26 cellular contexts compared by ENCODE assay signal in genomic region chr5:124895236-124895635, GRCh38.
"Had no signal": no experiment of that assay in that cellular context is flagged by ENCODE, and none has a peak within 500 bp of the region (broad histone marks: within the 10 kb centered on the region; RNA-seq: fewer than 3 reads in every experiment).

No MANE protein-coding gene starts in this region.

- H3K4me1 Mint-ChIP-seq: activated CD4-positive, alpha-beta T cell treated with anti-CD3 and anti-CD28 coated beads, Interleukin-2, amount 10 ng/mL, durations not matched to agents 24 days and 14 days; activated naive CD4-positive, alpha-beta T cell treated with anti-CD3 and anti-CD28 coated beads, Interleukin-2, amount 50 U/mL, for 24 hours; memory B cell; T-helper 17 cell had no signal

- DNase-seq: activated CD4-positive, alpha-beta T cell treated with anti-CD3 and anti-CD28 coated beads, Interleukin-2, amount 10 ng/mL, durations not matched to agents 24 days and 14 days; activated CD8-positive, alpha-beta T cell treated with anti-CD3 and anti-CD28 coated beads, Interleukin-2, amount 10 ng/mL, durations not matched to agents 7 days and 5 days; activated gamma-delta T cell treated with Interleukin-2 at 50 U/mL for 16 hours; central memory CD4-positive, alpha-beta T cell; colonic mucosa; dorsolateral prefrontal cortex; esophagus squamous epithelium; head of caudate nucleus; hypothalamus; islet precursor cell; left cardiac atrium; occipital lobe; posterior cingulate gyrus; stimulated activated CD4-positive, alpha-beta T cell treated with anti-CD3 and anti-CD28 coated beads, Interleukin-4, amount 100 ng/mL, for 4 hours; stimulated activated naive CD8-positive, alpha-beta T cell treated with anti-CD3 and anti-CD28 coated beads, Interleukin-15, Interleukin-2, amounts not matched to agents 100 U/mL and 50 U/mL, for 24 hours; SW 1271; T-helper 17 cell had no signal

- H3K36me3 ChIP-seq: ascending aorta, colonic mucosa, esophagus squamous epithelium, gastroesophageal sphincter, right atrium auricular region, upper lobe of left lung had no signal

- H3K27ac ChIP-seq: ascending aorta, colonic mucosa, esophagus squamous epithelium, gastroesophageal sphincter, right atrium auricular region, upper lobe of left lung had no signal

- H3K9me3 ChIP-seq: ascending aorta, colonic mucosa, esophagus squamous epithelium, gastroesophageal sphincter, right atrium auricular region, upper lobe of left lung had no signal

- H3K4me3 Mint-ChIP-seq: activated CD4-positive, alpha-beta T cell treated with anti-CD3 and anti-CD28 coated beads, Interleukin-2, amount 10 ng/mL, durations not matched to agents 24 days and 14 days; activated CD8-positive, alpha-beta T cell treated with anti-CD3 and anti-CD28 coated beads, Interleukin-2, amount 10 ng/mL, durations not matched to agents 7 days and 5 days; activated naive CD4-positive, alpha-beta T cell treated with anti-CD3 and anti-CD28 coated beads, Interleukin-2, amount 50 U/mL, for 24 hours; activated T-helper 1 cell treated with anti-CD3 and anti-CD28 coated beads, Interleukin-12 subunit alpha, Interleukin-12 subunit beta, Interleukin-2, Interleukin-4 antibody, amounts not matched to agents 30 ng/mL and 10 ng/mL and 1 ng/mL, durations not matched to agents 14 hours and 24 hours and 36 hours; memory B cell; nephron; T-helper 17 cell had no signal

- H3K27ac Mint-ChIP-seq: activated CD4-positive, alpha-beta T cell treated with anti-CD3 and anti-CD28 coated beads, Interleukin-2, amount 10 ng/mL, durations not matched to agents 24 days and 14 days; activated CD8-positive, alpha-beta T cell treated with anti-CD3 and anti-CD28 coated beads, Interleukin-2, amount 10 ng/mL, durations not matched to agents 7 days and 5 days; activated naive CD4-positive, alpha-beta T cell treated with anti-CD3 and anti-CD28 coated beads, Interleukin-2, amount 50 U/mL, for 24 hours; activated T-helper 1 cell treated with anti-CD3 and anti-CD28 coated beads, Interleukin-12 subunit alpha, Interleukin-12 subunit beta, Interleukin-2, Interleukin-4 antibody, amounts not matched to agents 30 ng/mL and 10 ng/mL and 1 ng/mL, durations not matched to agents 14 hours and 24 hours and 36 hours; nephron; T-helper 17 cell had no signal

- H3K4me1 ChIP-seq: ascending aorta, colonic mucosa, esophagus squamous epithelium, gastroesophageal sphincter, right atrium auricular region had no signal

- H3K36me3 Mint-ChIP-seq: activated naive CD4-positive, alpha-beta T cell treated with anti-CD3 and anti-CD28 coated beads, Interleukin-2, amount 50 U/mL, for 24 hours; memory B cell had no signal

- H3K27me3 ChIP-seq: ascending aorta, colonic mucosa, dorsolateral prefrontal cortex, esophagus squamous epithelium, gastroesophageal sphincter, right atrium auricular region, upper lobe of left lung had no signal

- ATAC-seq: activated CD4-positive, CD25-positive, alpha-beta regulatory T cell treated with anti-CD3 and anti-CD28 coated beads, Interleukin-2, amount 50 U/mL, for 24 hours; activated CD8-positive, alpha-beta T cell treated with anti-CD3 and anti-CD28 coated beads, Interleukin-2, amount 10 ng/mL, durations not matched to agents 7 days and 5 days; gastroesophageal sphincter; left cardiac atrium; stimulated activated naive CD8-positive, alpha-beta T cell treated with anti-CD3 and anti-CD28 coated beads, Interleukin-15, Interleukin-2, amounts not matched to agents 100 U/mL and 50 U/mL, for 24 hours; T-helper 17 cell had no signal

- H3K4me3 ChIP-seq: ascending aorta, colonic mucosa, dorsolateral prefrontal cortex, esophagus squamous epithelium, gastroesophageal sphincter, right atrium auricular region, upper lobe of left lung had no signal

- H3K27me3 Mint-ChIP-seq: activated CD4-positive, alpha-beta T cell treated with anti-CD3 and anti-CD28 coated beads, Interleukin-2, amount 10 ng/mL, durations not matched to agents 24 days and 14 days; activated naive CD4-positive, alpha-beta T cell treated with anti-CD3 and anti-CD28 coated beads, Interleukin-2, amount 50 U/mL, for 24 hours; memory B cell; T-helper 17 cell had no signal

- H3K9me3 Mint-ChIP-seq: activated naive CD4-positive, alpha-beta T cell treated with anti-CD3 and anti-CD28 coated beads, Interleukin-2, amount 50 U/mL, for 24 hours; memory B cell; nephron had no signal
